ENCODE assay signal across 37 cellular contexts in the genomic region with DNA sequence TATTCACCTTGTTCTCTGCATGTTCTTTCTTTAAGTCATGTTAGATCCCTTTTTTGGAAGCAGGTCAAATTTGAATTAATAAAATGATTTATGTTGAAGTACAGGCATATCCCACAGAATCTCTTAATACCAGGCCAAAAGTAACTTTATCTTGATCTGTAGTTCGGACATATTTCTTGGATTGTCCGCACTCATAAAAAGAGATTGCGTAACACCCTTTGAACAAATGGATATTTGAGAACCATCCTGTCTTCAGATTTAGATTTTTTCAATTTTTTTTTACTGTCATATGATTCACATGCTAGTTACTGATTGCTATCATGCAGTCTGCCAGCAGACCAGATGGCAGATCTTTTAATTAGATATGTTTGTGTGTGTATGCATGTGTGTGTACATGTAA.
"Had no signal": no experiment of that assay in that cellular context is flagged by ENCODE, and none has a peak within 500 bp of the region (broad histone marks: within the 10 kb centered on the region; RNA-seq: fewer than 3 reads in every experiment).

No MANE protein-coding gene starts in this region.

- H3K4me1 Mint-ChIP-seq: activated B cell treated with CpG ODN at 0.5 μM for 24 hours had no signal

- H3K27ac ChIP-seq: adrenal gland, body of pancreas, breast epithelium, PC-9, SJCRH30, VCaP had no signal

- H3K4me3 ChIP-seq: adrenal gland, body of pancreas, breast epithelium, PC-9, SJCRH30 had no signal

- H3K4me2 ChIP-seq: PC-9 had no signal

- H3K9me3 Mint-ChIP-seq: activated B cell treated with CpG ODN at 0.5 μM for 24 hours; activated CD4-positive, alpha-beta memory T cell treated with anti-CD3 and anti-CD28 coated beads for 36 hours; activated naive CD4-positive, alpha-beta T cell treated with anti-CD3 and anti-CD28 coated beads for 36 hours; activated naive CD4-positive, alpha-beta T cell treated with anti-CD3 and anti-CD28 coated beads, Interleukin-2, amount 50 U/mL, for 72 hours; activated T-cell treated with anti-CD3 and anti-CD28 coated beads, Interleukin-2, amount 50 U/mL, for 4 hours; activated T-helper 1 cell treated with anti-CD3 and anti-CD28 coated beads, Interleukin-12 subunit alpha, Interleukin-12 subunit beta, Interleukin-2, Interleukin-4 antibody, amounts not matched to agents 30 ng/mL and 10 ng/mL and 1 ng/mL, durations not matched to agents 14 hours and 24 hours and 36 hours had no signal

- H3K27me3 Mint-ChIP-seq: activated B cell treated with CpG ODN at 0.5 μM for 24 hours; activated CD4-positive, alpha-beta memory T cell treated with anti-CD3 and anti-CD28 coated beads for 36 hours had no signal

- H3K27ac Mint-ChIP-seq: activated B cell treated with CpG ODN at 0.5 μM for 24 hours; activated CD4-positive, alpha-beta memory T cell treated with anti-CD3 and anti-CD28 coated beads for 36 hours; activated naive CD4-positive, alpha-beta T cell treated with anti-CD3 and anti-CD28 coated beads for 36 hours; activated naive CD4-positive, alpha-beta T cell treated with anti-CD3 and anti-CD28 coated beads, Interleukin-2, amount 50 U/mL, for 72 hours; activated T-helper 1 cell treated with anti-CD3 and anti-CD28 coated beads, Interleukin-12 subunit alpha, Interleukin-12 subunit beta, Interleukin-2, Interleukin-4 antibody, amounts not matched to agents 30 ng/mL and 10 ng/mL and 1 ng/mL, durations not matched to agents 14 hours and 24 hours and 36 hours had no signal

- H3K4me1 ChIP-seq: adrenal gland, body of pancreas, breast epithelium, SJCRH30 had no signal

- FAIRE-seq: astrocyte, RCC 7860 had no signal

- ATAC-seq: activated naive CD4-positive, alpha-beta T cell treated with anti-CD3 and anti-CD28 coated beads, Interleukin-2, amount 50 U/mL, for 72 hours; activated T-cell treated with anti-CD3 and anti-CD28 coated beads, Interleukin-2, amount 50 U/mL, for 4 hours; body of pancreas had no signal

- DNase-seq: activated B cell treated with CpG ODN at 0.5 μM for 24 hours; activated CD4-positive, alpha-beta memory T cell treated with anti-CD3 and anti-CD28 coated beads for 36 hours; activated CD4-positive, alpha-beta T cell treated with anti-CD3 and anti-CD28 coated beads for 4 hours; activated CD4-positive, alpha-beta T cell treated with anti-CD3 and anti-CD28 coated beads, Interleukin-2, amount 50 U/mL, for 1 hour; activated CD4-positive, CD25-positive, alpha-beta regulatory T cell treated with anti-CD3 and anti-CD28 coated beads, Interleukin-2, amount 50 U/mL, for 72 hours; activated CD8-positive, alpha-beta memory T cell treated with anti-CD3 and anti-CD28 coated beads, Interleukin-2, amount 50 U/mL, for 4 hours; activated gamma-delta T cell treated with Interleukin-2 at 50 U/mL for 16 hours; activated naive CD4-positive, alpha-beta T cell treated with anti-CD3 and anti-CD28 coated beads for 36 hours; activated T-cell treated with anti-CD3 and anti-CD28 coated beads for 4 hours; activated T-cell treated with anti-CD3 and anti-CD28 coated beads, Interleukin-2, amount 50 U/mL, for 4 hours; adrenal gland; body of pancreas; Kasumi-1; KG1; MM.1S; MV-4-11; NCI-H1092; NCI-H146; NCI-H187; NCI-H2029 treated with DMSO at 0.1 percent for 48 hours; NCI-H2107; NCI-H226; NCI-H446 treated with DMSO at 0.1 percent for 48 hours; NCI-H524 treated with DMSO at 0.1 percent for 48 hours; PC-9; SHP77; SJCRH30; SW 1271; T-helper 1 cell; T-helper 2 cell; T-helper 9 cell had no signal

- H3K9me3 ChIP-seq: adrenal gland, body of pancreas, breast epithelium, SJCRH30 had no signal

- H3K36me3 Mint-ChIP-seq: activated CD4-positive, alpha-beta memory T cell treated with anti-CD3 and anti-CD28 coated beads for 36 hours; activated naive CD4-positive, alpha-beta T cell treated with anti-CD3 and anti-CD28 coated beads, Interleukin-2, amount 50 U/mL, for 72 hours had no signal

- H3K4me3 Mint-ChIP-seq: activated B cell treated with CpG ODN at 0.5 μM for 24 hours; activated CD4-positive, alpha-beta memory T cell treated with anti-CD3 and anti-CD28 coated beads for 36 hours; activated naive CD4-positive, alpha-beta T cell treated with anti-CD3 and anti-CD28 coated beads for 36 hours; activated T-cell treated with anti-CD3 and anti-CD28 coated beads, Interleukin-2, amount 50 U/mL, for 4 hours; activated T-helper 1 cell treated with anti-CD3 and anti-CD28 coated beads, Interleukin-12 subunit alpha, Interleukin-12 subunit beta, Interleukin-2, Interleukin-4 antibody, amounts not matched to agents 30 ng/mL and 10 ng/mL and 1 ng/mL, durations not matched to agents 14 hours and 24 hours and 36 hours had no signal
